In genomic region chr11:19433367-19433766, GRCh38 we compare ENCODE assay signal across 12 cellular contexts.
A peak's percentile ranks its signal among the peaks of the same experiment; 100 is the strongest.
DNase-seq lines count a peak whose midpoint lies in the region; ATAC-seq and TF ChIP-seq lines count a peak whose summit lies in the region.
"Had no signal": no experiment of that assay in that cellular context is flagged by ENCODE, and none has a peak within 500 bp of the region (broad histone marks: within the 10 kb centered on the region; RNA-seq: fewer than 3 reads in every experiment).

No MANE protein-coding gene starts in this region.

- H3K27me3 ChIP-seq in gastroesophageal sphincter (peaks cover 26% of the 10 kb centered on the region), WERI-Rb-1 (ENCODE audit: insufficient read depth, low read depth, severe bottlenecking) (peaks cover 75% of the 10 kb centered on the region)

- H3K4me1 ChIP-seq in gastroesophageal sphincter = no peaks in the 10 kb centered on the region
- H3K4me1 ChIP-seq: esophagus squamous epithelium had no signal

- H3K4me3 ChIP-seq in gastroesophageal sphincter = no peak overlapping the region
- H3K4me3 ChIP-seq in WERI-Rb-1 (ENCODE audit: low read depth, low read length) = no peak overlapping the region
- H3K4me3 ChIP-seq: esophagus squamous epithelium, lower lobe of right lung had no signal

- no peak for TF ChIP-seq CTCF in gastroesophageal sphincter (IDR thresholded peaks at IDR 0.05)
- no peak for TF ChIP-seq CTCF in WERI-Rb-1 (IDR thresholded peaks at IDR 0.05; ENCODE audit: low read depth, low read length)

- H3K9me3 ChIP-seq in gastroesophageal sphincter (peaks cover 0 to 9% (median 0%) of the 10 kb centered on the region in 3 donors), WERI-Rb-1 (ENCODE audit: severe bottlenecking) (no peaks in the 10 kb centered on the region)
- H3K9me3 ChIP-seq: esophagus squamous epithelium, lower lobe of right lung had no signal

- 52 to 70% methylated on average over 2 of the region's 2 CpGs for WGBS in gastroesophageal sphincter (ENCODE audit: low coverage in 1 of 2), 2 donors

- H3K27ac ChIP-seq in gastroesophageal sphincter (no peak overlapping the region), WERI-Rb-1 (no peak overlapping the region)
- H3K27ac ChIP-seq: lower lobe of right lung had no signal

- no peak for TF ChIP-seq EP300 in gastroesophageal sphincter (IDR thresholded peaks at IDR 0.05)

- peak; percentile 21 for TF ChIP-seq POLR2A in GM18526 (IDR thresholded peaks at IDR 0.05; ENCODE audit: extremely low read depth, insufficient read length)
- TF ChIP-seq POLR2A in gastroesophageal sphincter (IDR thresholded peaks at IDR 0.05) = no peak

- no peaks in the 10 kb centered on the region for H3K36me3 ChIP-seq in gastroesophageal sphincter
- no peaks in the 10 kb centered on the region for H3K36me3 ChIP-seq in WERI-Rb-1
- H3K36me3 ChIP-seq: esophagus squamous epithelium, lower lobe of right lung had no signal

- ATAC-seq in GM21526 (IDR thresholded peaks at IDR 0.05; ENCODE audit: low FRiP score, unreplicated experiment) (peak; percentile 46), HG03175 (IDR thresholded peaks at IDR 0.05; ENCODE audit: unreplicated experiment) (peak; percentile 68), gastroesophageal sphincter (no peak)
- ATAC-seq: activated naive CD8-positive, alpha-beta T cell treated with anti-CD3 and anti-CD28 coated beads, Interleukin-2, amount 50 U/mL, for 24 hours; lower lobe of right lung had no signal

- DNase-seq in globus pallidus (ENCODE audit: low spot score) (peak; percentile 52), NCI-H226 (no peak), WERI-Rb-1 (no peak), NCI-H345 (lab: John Stamatoyannopoulos, UW) (no peak)
- DNase-seq: activated CD4-positive, CD25-positive, alpha-beta regulatory T cell treated with anti-CD3 and anti-CD28 coated beads, Interleukin-2, amount 50 U/mL, for 72 hours; activated naive CD8-positive, alpha-beta T cell treated with anti-CD3 and anti-CD28 coated beads, Interleukin-2, amount 50 U/mL, for 24 hours; esophagus squamous epithelium; lower lobe of right lung had no signal
